ENCODE assay signal across 11 cellular contexts in genomic region chr15:37900286-37901221, GRCh38. TPM values are rescaled to one million over a fixed set of nuclear protein-coding genes. Genes with fewer than 3 reads are reported as not detected.
DNase-seq lines count a peak whose midpoint lies in the region; ATAC-seq and TF ChIP-seq lines count a peak whose summit lies in the region.
"Had no signal": no experiment of that assay in that cellular context is flagged by ENCODE, and none has a peak within 500 bp of the region (broad histone marks: within the 10 kb centered on the region; RNA-seq: fewer than 3 reads in every experiment).

No MANE protein-coding gene starts in this region.

- H3K9me3 Mint-ChIP-seq in progenitor cell of endocrine pancreas (ENCODE audit: low read depth), result peaks cover 9% of the 10 kb centered on the region
- H3K9me3 Mint-ChIP-seq: natural killer cell had no signal

- no peak overlapping the region for H3K4me3 Mint-ChIP-seq in progenitor cell of endocrine pancreas (ENCODE audit: low read depth)
- H3K4me3 Mint-ChIP-seq: natural killer cell had no signal

- ATAC-seq in GM19023 (IDR thresholded peaks at IDR 0.05; ENCODE audit: unreplicated experiment), result no peak
- ATAC-seq: natural killer cell had no signal

- H3K27me3 ChIP-seq in uterus, result no peaks in the 10 kb centered on the region

- TF ChIP-seq POLR2A in uterus (IDR thresholded peaks at IDR 0.05), result no peak

- H3K27ac Mint-ChIP-seq in progenitor cell of endocrine pancreas, result peak overlapping the region; percentile 43
- H3K27ac Mint-ChIP-seq: natural killer cell had no signal

- H3K27me3 Mint-ChIP-seq in progenitor cell of endocrine pancreas, result no peaks in the 10 kb centered on the region

- H3K27ac ChIP-seq in RWPE1 (no peak overlapping the region), uterus (no peak overlapping the region)

- no peaks in the 10 kb centered on the region for H3K36me3 Mint-ChIP-seq in progenitor cell of endocrine pancreas (ENCODE audit: insufficient read depth)
- H3K36me3 Mint-ChIP-seq: natural killer cell had no signal

- intact Hi-C loops in uterus (cut with DNase I; ENCODE audit: low total_unique reads), result no loop called here

- CTCF ChIA-PET in RWPE1 (lab: Yijun Ruan, JAX), result interaction anchor here (0.5 to 1.7 kb wide), 4 partner anchors 25 to 1767 kb away, joined by 3 to 4 read pairs (median 3); no protein-coding TSS in a partner anchor

- TF ChIP-seq CTCF in RWPE1 (conservative IDR thresholded peaks at IDR 0.05; ENCODE audit: low read depth) (no peak), fibroblast of villous mesenchyme (IDR thresholded peaks at IDR 0.05; ENCODE audit: insufficient read depth, low read depth, low read length) (no peak), progenitor cell of endocrine pancreas (IDR thresholded peaks at IDR 0.05; ENCODE audit: unreplicated experiment) (no peak), uterus (IDR thresholded peaks at IDR 0.05) (no peak)

- POLR2A ChIA-PET in RWPE1 (lab: Yijun Ruan, JAX; ENCODE audit: low non-redundant PET), result no interaction called here

- H3K36me3 ChIP-seq in uterus, result no peaks in the 10 kb centered on the region

- H3K4me3 ChIP-seq in fibroblast of villous mesenchyme (ENCODE audit: low read depth, low read length), result no peak overlapping the region
- H3K4me3 ChIP-seq in uterus, result no peak overlapping the region

- DNase-seq in GM03348 (ENCODE audit: low spot score) (peak; percentile 66), RWPE1 (ENCODE audit: low spot score) (peak; percentile 76), fibroblast of villous mesenchyme (ENCODE audit: low read depth) (peak; percentile 84), progenitor cell of endocrine pancreas (ENCODE audit: low spot score, unreplicated experiment) (no peak), T1000 (lab: John Stamatoyannopoulos, UW) (no peak), uterus (no peak), SKM-1 (lab: John Stamatoyannopoulos, UW; ENCODE audit: unreplicated experiment) (no peak)
- DNase-seq: DND-41; natural killer cell; stimulated activated CD4-positive, alpha-beta T cell treated with anti-CD3 and anti-CD28 coated beads, Interleukin-15, amount 100 ng/mL, for 24 hours had no signal

- H3K4me1 Mint-ChIP-seq in progenitor cell of endocrine pancreas (ENCODE audit: low read depth), result peaks cover 32% of the 10 kb centered on the region
- H3K4me1 Mint-ChIP-seq: natural killer cell had no signal

- H3K9me3 ChIP-seq in uterus, result no peaks in the 10 kb centered on the region

- no peaks in the 10 kb centered on the region for H3K4me1 ChIP-seq in uterus

RNA-seq across cellular contexts. Expression of gene TMCO5A, which starts 33.9 kb away (rescaled TPM):
- total RNA-seq in fibroblast of villous mesenchyme, result not detected in 2 replicates
- total RNA-seq in progenitor cell of endocrine pancreas, result not detected in 2 replicates
- total RNA-seq in uterus, result not detected
- total RNA-seq: natural killer cell had no signal

Comparison
In these comparisons a context has a peak if more than half of its experiments do, and no peak if none do; other contexts are left out.
1. DNase-seq: peak in GM03348 (single experiment), RWPE1 (single experiment) and fibroblast of villous mesenchyme (single experiment); none in progenitor cell of endocrine pancreas (single experiment), T1000 (single experiment), uterus (0 of 2) and SKM-1 (single experiment).